8 cellular contexts compared by ENCODE assay signal in genomic region chr3:185824051-185824466, GRCh38. TPM values are rescaled to one million over a fixed set of nuclear protein-coding genes. Genes with fewer than 3 reads are reported as not detected.
DNase-seq lines count a peak whose midpoint lies in the region; ATAC-seq and TF ChIP-seq lines count a peak whose summit lies in the region.

No MANE protein-coding gene starts in this region.

- peak; percentile 4 for DNase-seq in activated naive CD4-positive, alpha-beta T cell treated with Interleukin-2 at 50 U/mL for 16 hours
- DNase-seq in activated naive CD4-positive, alpha-beta T cell treated with anti-CD3 and anti-CD28 coated beads, Interleukin-2, amount 50 U/mL, for 72 hours (ENCODE audit: low spot score in 2 of 2), result no peak
- DNase-seq in activated CD4-positive, alpha-beta memory T cell treated with anti-CD3 and anti-CD28 coated beads, Interleukin-2, amount 10 ng/mL, durations not matched to agents 7 days and 5 days, result no peak
- peak; percentile 15 for DNase-seq in progenitor cell of endocrine pancreas (ENCODE audit: low spot score, unreplicated experiment)
- DNase-seq in foreskin melanocyte, result no peak
- DNase-seq in NCI-H524 treated with DMSO at 0.1 percent for 48 hours (lab: John Stamatoyannopoulos, UW), result no peak
- no peak for DNase-seq in NCI-H2107 (lab: John Stamatoyannopoulos, UW)

- peaks cover 0 to 37% (median 15%) of the 10 kb centered on the region in 3 donors for H3K4me1 ChIP-seq in gastroesophageal sphincter

- WGBS in gastroesophageal sphincter (ENCODE audit: low coverage in 1 of 2), 2 donors, result 0 to 1% methylated on average over 8 to 22 of the region's 24 CpGs

- peaks cover 93% of the 10 kb centered on the region for H3K27me3 ChIP-seq in gastroesophageal sphincter

- ATAC-seq in activated naive CD4-positive, alpha-beta T cell treated with anti-CD3 and anti-CD28 coated beads, Interleukin-2, amount 50 U/mL, for 72 hours, result no peak
- no peak for ATAC-seq in gastroesophageal sphincter

- POLR2A ChIA-PET in activated CD4-positive, alpha-beta memory T cell treated with anti-CD3 and anti-CD28 coated beads, Interleukin-2, amount 10 ng/mL, durations not matched to agents 7 days and 5 days (lab: Charles Lee), result interaction anchor here (1.1 kb wide), 1 partner anchor 11 kb away, joined by 3 read pairs; no protein-coding TSS in a partner anchor

- H3K27ac ChIP-seq in gastroesophageal sphincter, result peak overlapping the region in 3 of 4 donors; percentile 71 to 83 (median 76)

- peak overlapping the region; percentile 61 for H3K4me3 Mint-ChIP-seq in activated CD4-positive, alpha-beta memory T cell treated with anti-CD3 and anti-CD28 coated beads, Interleukin-2, amount 10 ng/mL, durations not matched to agents 7 days and 5 days
- H3K4me3 Mint-ChIP-seq in progenitor cell of endocrine pancreas (ENCODE audit: low read depth), result peak overlapping the region; percentile 93

- no peak for TF ChIP-seq CTCF in gastroesophageal sphincter (IDR thresholded peaks at IDR 0.05)
- no peak for TF ChIP-seq CTCF in progenitor cell of endocrine pancreas (IDR thresholded peaks at IDR 0.05; ENCODE audit: unreplicated experiment)

- peaks cover 15% of the 10 kb centered on the region for H3K4me1 Mint-ChIP-seq in activated CD4-positive, alpha-beta memory T cell treated with anti-CD3 and anti-CD28 coated beads, Interleukin-2, amount 10 ng/mL, durations not matched to agents 7 days and 5 days
- H3K4me1 Mint-ChIP-seq in progenitor cell of endocrine pancreas (ENCODE audit: low read depth), result peaks cover 36% of the 10 kb centered on the region

- TF ChIP-seq POLR2A in gastroesophageal sphincter (IDR thresholded peaks at IDR 0.05), result no peak

- no peaks in the 10 kb centered on the region for H3K36me3 ChIP-seq in gastroesophageal sphincter

- peaks cover 73% of the 10 kb centered on the region for H3K27me3 Mint-ChIP-seq in activated CD4-positive, alpha-beta memory T cell treated with anti-CD3 and anti-CD28 coated beads, Interleukin-2, amount 10 ng/mL, durations not matched to agents 7 days and 5 days
- H3K27me3 Mint-ChIP-seq in progenitor cell of endocrine pancreas, result no peaks in the 10 kb centered on the region

- TF ChIP-seq EP300 in gastroesophageal sphincter (IDR thresholded peaks at IDR 0.05), result no peak

- H3K27ac Mint-ChIP-seq in activated naive CD4-positive, alpha-beta T cell treated with anti-CD3 and anti-CD28 coated beads, Interleukin-2, amount 50 U/mL, for 72 hours, result no peak overlapping the region
- H3K27ac Mint-ChIP-seq in activated CD4-positive, alpha-beta memory T cell treated with anti-CD3 and anti-CD28 coated beads, Interleukin-2, amount 10 ng/mL, durations not matched to agents 7 days and 5 days, result no peak overlapping the region
- peak overlapping the region; percentile 99 for H3K27ac Mint-ChIP-seq in progenitor cell of endocrine pancreas

- H3K36me3 Mint-ChIP-seq in activated naive CD4-positive, alpha-beta T cell treated with anti-CD3 and anti-CD28 coated beads, Interleukin-2, amount 50 U/mL, for 72 hours, result peaks cover 0 to 12% of the 10 kb centered on the region in 2 donors
- H3K36me3 Mint-ChIP-seq in activated CD4-positive, alpha-beta memory T cell treated with anti-CD3 and anti-CD28 coated beads, Interleukin-2, amount 10 ng/mL, durations not matched to agents 7 days and 5 days (ENCODE audit: low read depth), result no peaks in the 10 kb centered on the region
- H3K36me3 Mint-ChIP-seq in progenitor cell of endocrine pancreas (ENCODE audit: insufficient read depth), result peaks cover 16% of the 10 kb centered on the region

- H3K4me3 ChIP-seq in gastroesophageal sphincter, result peak overlapping the region; percentile 31 to 68

- CTCF ChIA-PET in activated CD4-positive, alpha-beta memory T cell treated with anti-CD3 and anti-CD28 coated beads, Interleukin-2, amount 10 ng/mL, durations not matched to agents 7 days and 5 days (lab: Charles Lee), result no interaction called here

- no peaks in the 10 kb centered on the region for H3K9me3 ChIP-seq in gastroesophageal sphincter

- no peaks in the 10 kb centered on the region for H3K9me3 Mint-ChIP-seq in activated naive CD4-positive, alpha-beta T cell treated with anti-CD3 and anti-CD28 coated beads, Interleukin-2, amount 50 U/mL, for 72 hours
- H3K9me3 Mint-ChIP-seq in activated CD4-positive, alpha-beta memory T cell treated with anti-CD3 and anti-CD28 coated beads, Interleukin-2, amount 10 ng/mL, durations not matched to agents 7 days and 5 days, result no peaks in the 10 kb centered on the region
- no peaks in the 10 kb centered on the region for H3K9me3 Mint-ChIP-seq in progenitor cell of endocrine pancreas (ENCODE audit: low read depth)

RNA-seq across cellular contexts. Expression of gene IGF2BP2, which starts 0.8 kb away (rescaled TPM):
- 1 to 10 TPM in 1 of 2 donors, under 1 TPM in 1; 0.46 to 2.9 TPM for total RNA-seq in activated naive CD4-positive, alpha-beta T cell treated with anti-CD3 and anti-CD28 coated beads, Interleukin-2, amount 50 U/mL, for 72 hours
- total RNA-seq in activated CD4-positive, alpha-beta memory T cell treated with anti-CD3 and anti-CD28 coated beads, Interleukin-2, amount 10 ng/mL, durations not matched to agents 7 days and 5 days, result under 1 TPM; 0.13 to 0.40 TPM
- total RNA-seq in gastroesophageal sphincter (10 to 100 TPM in 2 of 4 donors, 1 to 10 TPM in 2; 3.9 to 13.5 (median 8.1) TPM), progenitor cell of endocrine pancreas (187 and 190 TPM in 2 replicates)

Comparison
In these comparisons a context has a peak if more than half of its experiments do, and no peak if none do; other contexts are left out.
1. DNase-seq: peak in activated naive CD4-positive, alpha-beta T cell treated with Interleukin-2 at 50 U/mL for 16 hours (single experiment) and progenitor cell of endocrine pancreas (single experiment); none in activated naive CD4-positive, alpha-beta T cell treated with anti-CD3 and anti-CD28 coated beads, Interleukin-2, amount 50 U/mL, for 72 hours (0 of 2), activated CD4-positive, alpha-beta memory T cell treated with anti-CD3 and anti-CD28 coated beads, Interleukin-2, amount 10 ng/mL, durations not matched to agents 7 days and 5 days (single experiment), foreskin melanocyte (single experiment), NCI-H524 treated with DMSO at 0.1 percent for 48 hours (single experiment) and NCI-H2107 (single experiment).
2. RNA of gene IGF2BP2, which starts 0.8 kb away (total RNA-seq): 187 to 190 TPM in progenitor cell of endocrine pancreas; 3.9 to 13.5 TPM in gastroesophageal sphincter, 0.46 to 2.9 TPM in activated naive CD4-positive, alpha-beta T cell treated with anti-CD3 and anti-CD28 coated beads, Interleukin-2, amount 50 U/mL, for 72 hours and 0.13 to 0.40 TPM in activated CD4-positive, alpha-beta memory T cell treated with anti-CD3 and anti-CD28 coated beads, Interleukin-2, amount 10 ng/mL, durations not matched to agents 7 days and 5 days; every median in the first group is over 10 times any median in the second.